Comparison of ENCODE assay signal across 8 cellular contexts in the genomic region with DNA sequence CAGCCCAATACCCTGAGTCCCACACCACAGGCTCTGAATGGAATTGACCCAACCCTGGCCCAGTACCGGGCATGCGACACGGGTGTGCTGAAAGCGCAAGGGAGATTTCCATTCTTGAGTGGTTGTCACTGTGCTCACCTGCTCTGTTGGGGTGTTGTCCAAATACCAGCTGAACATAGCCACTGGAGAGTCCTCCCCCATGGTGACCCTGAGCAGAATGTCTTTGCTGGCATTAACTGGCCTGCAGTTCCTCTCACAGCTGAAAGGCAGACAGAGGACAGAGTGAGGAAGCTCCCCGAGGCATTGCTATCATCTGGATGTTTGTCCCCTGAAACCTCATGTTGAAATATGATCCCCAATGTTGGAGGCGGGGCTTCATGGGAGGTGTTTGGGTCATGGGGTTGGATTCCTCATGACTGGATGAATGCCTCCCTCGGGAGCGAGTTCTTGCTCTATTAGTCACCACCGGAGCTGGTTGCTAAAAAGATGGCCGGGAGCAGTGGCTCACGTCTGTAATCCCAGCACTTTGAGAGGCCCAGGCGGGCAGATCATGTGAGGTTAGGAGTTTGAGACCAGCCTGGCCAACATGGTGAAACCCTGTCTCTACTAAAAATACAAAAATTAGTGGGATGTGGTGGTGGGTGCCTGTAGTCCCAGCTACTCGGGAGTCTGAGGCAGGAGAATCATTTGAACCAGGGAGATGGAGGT. TPM values are rescaled to one million over a fixed set of nuclear protein-coding genes. Genes with fewer than 3 reads are reported as not detected.
DNase-seq lines count a peak whose midpoint lies in the region; ATAC-seq and TF ChIP-seq lines count a peak whose summit lies in the region.

No MANE protein-coding gene starts in this region.

- peak; percentile 86 for DNase-seq in AG09309 (ENCODE audit: low read depth)
- peak; percentile 98 for DNase-seq in LHCN-M2 (ENCODE audit: low read depth)
- DNase-seq in MCF 10A (ENCODE audit: unreplicated experiment), result peak; percentile 98
- peak; percentile 97 for DNase-seq in iris pigment epithelial cell (ENCODE audit: low read depth)
- DNase-seq in thoracic aorta (ENCODE audit: low spot score), result peak; percentile 78
- DNase-seq in T-helper 17 cell, result no peak
- DNase-seq in NCI-H2227 (lab: John Stamatoyannopoulos, UW; ENCODE audit: unreplicated experiment), result no peak

- H3K36me3 Mint-ChIP-seq in MCF 10A (ENCODE audit: insufficient read depth, unreplicated experiment) (peaks cover 6% of the 10 kb centered on the region), T-helper 17 cell (ENCODE audit: low read depth) (no peaks in the 10 kb centered on the region)

- H3K27ac ChIP-seq in thoracic aorta, result peak overlapping the region; percentile 73 to 83

- H3K27me3 Mint-ChIP-seq in MCF 10A (ENCODE audit: insufficient read depth, unreplicated experiment) (no peaks in the 10 kb centered on the region), T-helper 17 cell (peaks cover 28% of the 10 kb centered on the region)

- H3K27ac Mint-ChIP-seq in MCF 10A (ENCODE audit: low read depth, unreplicated experiment) (peak overlapping the region; percentile 93), T-helper 17 cell (no peak overlapping the region)

- no peaks in the 10 kb centered on the region for H3K27me3 ChIP-seq in thoracic aorta (replicated peaks; ENCODE audit: insufficient read depth)

- CTCF ChIA-PET in MCF 10A (lab: Yijun Ruan, JAX), result interaction anchor here (0.6 to 0.9 kb wide), 6 partner anchors 12 to 554 kb away, joined by 3 to 4 read pairs (median 3); a partner anchor contains a TSS

- TF ChIP-seq CTCF in AG09309 (IDR thresholded peaks at IDR 0.05; ENCODE audit: control insufficient read depth, insufficient read depth, low read depth, low read length, missing control alignments), result no peak
- no peak for TF ChIP-seq CTCF in MCF 10A (IDR thresholded peaks at IDR 0.05; ENCODE audit: unreplicated experiment)
- TF ChIP-seq CTCF in thoracic aorta (IDR thresholded peaks at IDR 0.05), result no peak

- peaks cover 0 to 11% of the 10 kb centered on the region in 2 donors for H3K4me1 ChIP-seq in thoracic aorta (ENCODE audit: control insufficient read depth in 1 of 2, low read depth in 2 of 2)

- ATAC-seq in thoracic aorta (ENCODE audit: insufficient number of reproducible peaks, low FRiP score, low read depth), result peak; percentile 94
- no peak for ATAC-seq in T-helper 17 cell
- ATAC-seq in GM19324 (IDR thresholded peaks at IDR 0.05; ENCODE audit: low FRiP score, unreplicated experiment), result no peak

- H3K4me3 Mint-ChIP-seq in MCF 10A (ENCODE audit: unreplicated experiment), result peak overlapping the region; percentile 55
- no peak overlapping the region for H3K4me3 Mint-ChIP-seq in T-helper 17 cell

- no peak overlapping the region; the same call in 1 of the 2 replicates for H3K4me3 ChIP-seq in AG09309 (ENCODE audit: control insufficient read depth, low read depth, low read length)
- peak overlapping the region; percentile 59 for H3K4me3 ChIP-seq in thoracic aorta

- H3K36me3 ChIP-seq in thoracic aorta, result no peaks in the 10 kb centered on the region

- BruUV-seq in MCF 10A (replicated peaks; lab: Mats Ljungman, UMichigan), result TSS peak; percentile 89

- intact Hi-C loops in MCF 10A (cut with micrococcal nuclease), result no loop called here

- H3K4me1 Mint-ChIP-seq in MCF 10A (ENCODE audit: insufficient read depth, unreplicated experiment) (peaks cover 13% of the 10 kb centered on the region), T-helper 17 cell (no peaks in the 10 kb centered on the region)

- POLR2A ChIA-PET in MCF 10A (lab: Yijun Ruan, JAX), result interaction anchor here (0.6 to 1.5 kb wide), 11 partner anchors 8 to 244 kb away, joined by 3 to 12 read pairs (median 3); a partner anchor contains a TSS

- H3K9me3 ChIP-seq in thoracic aorta (no peaks in the 10 kb centered on the region), T-helper 17 cell (ENCODE audit: control insufficient read depth, low read length, poor library complexity, severe bottlenecking) (no peaks in the 10 kb centered on the region)

- no peaks in the 10 kb centered on the region for H3K9me3 Mint-ChIP-seq in MCF 10A (ENCODE audit: unreplicated experiment)

RNA-seq across cellular contexts. Expression of a gene that starts 57.3 kb away (rescaled TPM):
- not detected in 2 replicates for total RNA-seq in LHCN-M2 (2014; rRNA removed)
- polyA plus RNA-seq in LHCN-M2 (2012), result not detected
- total RNA-seq in MCF 10A (2022), result not detected in 2 replicates
- total RNA-seq in thoracic aorta, result not detected
- not detected for total RNA-seq in T-helper 17 cell

Comparison
In these comparisons a context has a peak if more than half of its experiments do, and no peak if none do; other contexts are left out.
1. DNase-seq: peak in AG09309 (single experiment), LHCN-M2 (single experiment), MCF 10A (single experiment), iris pigment epithelial cell (single experiment) and thoracic aorta (single experiment); none in T-helper 17 cell (0 of 3) and NCI-H2227 (single experiment).